Comparison of ENCODE assay signal across 21 cellular contexts in the genomic region with DNA sequence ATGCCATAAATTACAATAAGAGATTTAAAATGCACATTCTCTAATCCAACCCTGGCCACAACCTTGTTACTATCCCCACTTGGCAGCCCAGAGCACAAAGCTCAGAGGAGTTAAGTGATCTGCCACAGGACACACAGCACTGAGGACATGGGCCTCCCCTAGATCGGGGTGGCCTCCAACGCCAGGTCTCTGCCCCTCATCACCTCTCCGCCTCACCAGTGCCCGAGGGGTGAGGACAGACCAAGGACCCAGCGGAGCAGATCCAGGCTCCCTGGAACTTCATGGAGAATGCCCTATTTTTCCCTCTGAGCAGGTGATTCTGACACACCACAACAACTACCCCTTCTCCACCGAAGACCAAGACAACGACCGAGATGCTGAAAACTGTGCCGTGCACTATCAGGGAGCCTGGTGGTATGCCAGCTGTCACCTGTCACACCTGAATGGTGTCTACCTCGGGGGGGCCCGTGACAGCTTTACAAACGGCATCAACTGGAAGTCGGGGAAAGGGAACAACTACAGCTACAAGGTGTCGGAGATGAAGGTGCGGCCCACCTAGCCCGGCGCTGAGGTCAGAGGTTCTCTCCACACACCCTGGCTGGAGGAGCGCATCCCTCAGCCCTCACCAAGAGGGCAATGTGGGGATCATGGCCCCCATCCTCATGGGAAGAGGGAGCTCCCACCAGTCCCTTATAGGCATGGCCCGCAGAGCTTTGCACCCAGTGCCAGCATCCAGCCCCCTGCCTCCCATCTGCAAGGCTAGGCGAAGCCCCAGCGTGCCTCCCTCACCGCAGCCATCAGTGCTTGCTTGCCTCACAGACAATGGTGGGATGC. TPM values are rescaled to one million over a fixed set of nuclear protein-coding genes. Genes with fewer than 3 reads are reported as not detected.
"Had no signal": no experiment of that assay in that cellular context is flagged by ENCODE, and none has a peak within 500 bp of the region (broad histone marks: within the 10 kb centered on the region; RNA-seq: fewer than 3 reads in every experiment).

No MANE protein-coding gene starts in this region.

- H3K36me3 ChIP-seq: left ventricle myocardium inferior had no signal

- H3K4me1 Mint-ChIP-seq: stimulated activated effector memory CD8-positive, alpha-beta T cell treated with anti-CD3 and anti-CD28 coated beads, Interleukin-12 subunit alpha, Interleukin-12 subunit beta, amount 100 ng/mL, for 72 hours had no signal

- H3K9me3 Mint-ChIP-seq: effector memory CD8-positive, alpha-beta T cell; stimulated activated effector memory CD8-positive, alpha-beta T cell treated with anti-CD3 and anti-CD28 coated beads, Interleukin-12 subunit alpha, Interleukin-12 subunit beta, amount 100 ng/mL, for 72 hours had no signal

- H3K4me3 ChIP-seq: left ventricle myocardium inferior, psoas muscle had no signal

- H3K27ac Mint-ChIP-seq: activated naive CD4-positive, alpha-beta T cell treated with anti-CD3 and anti-CD28 coated beads, Interleukin-2, amount 50 U/mL, for 72 hours; effector memory CD8-positive, alpha-beta T cell; memory B cell; stimulated activated effector memory CD8-positive, alpha-beta T cell treated with anti-CD3 and anti-CD28 coated beads, Interleukin-12 subunit alpha, Interleukin-12 subunit beta, amount 100 ng/mL, for 72 hours had no signal

- H3K4me3 Mint-ChIP-seq: effector memory CD8-positive, alpha-beta T cell; memory B cell; stimulated activated effector memory CD8-positive, alpha-beta T cell treated with anti-CD3 and anti-CD28 coated beads, Interleukin-12 subunit alpha, Interleukin-12 subunit beta, amount 100 ng/mL, for 72 hours had no signal

- H3K4me1 ChIP-seq: psoas muscle had no signal

- H3K36me3 Mint-ChIP-seq: activated naive CD4-positive, alpha-beta T cell treated with anti-CD3 and anti-CD28 coated beads, Interleukin-2, amount 50 U/mL, for 72 hours; memory B cell; stimulated activated effector memory CD8-positive, alpha-beta T cell treated with anti-CD3 and anti-CD28 coated beads, Interleukin-12 subunit alpha, Interleukin-12 subunit beta, amount 100 ng/mL, for 72 hours had no signal

- H3K27ac ChIP-seq: left ventricle myocardium inferior, psoas muscle had no signal

- DNase-seq: activated CD4-positive, alpha-beta T cell treated with anti-CD3 and anti-CD28 coated beads, Interleukin-2, amount 50 U/mL, for 1 hour; activated CD4-positive, CD25-positive, alpha-beta regulatory T cell; activated gamma-delta T cell; cerebellar nuclear complex; effector memory CD8-positive, alpha-beta T cell; foreskin fibroblast; hypothalamus; left ventricle myocardium inferior; psoas muscle; right cardiac atrium; T-helper 1 cell; T-helper 9 cell had no signal

- ATAC-seq: activated naive CD4-positive, alpha-beta T cell treated with anti-CD3 and anti-CD28 coated beads, Interleukin-2, amount 50 U/mL, for 72 hours; effector memory CD8-positive, alpha-beta T cell; psoas muscle; right cardiac atrium; stimulated activated effector memory CD8-positive, alpha-beta T cell treated with anti-CD3 and anti-CD28 coated beads, Interleukin-12 subunit alpha, Interleukin-12 subunit beta, amount 100 ng/mL, for 72 hours had no signal

- H3K9me3 ChIP-seq: left ventricle myocardium inferior, psoas muscle had no signal

RNA-seq across cellular contexts. Expression of gene FCN2, which starts 12.5 kb away (rescaled TPM):
- total RNA-seq: activated naive CD4-positive, alpha-beta T cell treated with anti-CD3 and anti-CD28 coated beads, Interleukin-2, amount 50 U/mL, for 72 hours; bronchial epithelial cell; dermis microvascular lymphatic vessel endothelial cell; left ventricle myocardium inferior; mononuclear cell; osteoblast; psoas muscle; right cardiac atrium had no signal
- polyA plus RNA-seq: keratinocyte, neural cell had no signal

RNA-seq across cellular contexts. Expression of gene FCN1, which starts 49.6 kb away (rescaled TPM):
- total RNA-seq: activated naive CD4-positive, alpha-beta T cell treated with anti-CD3 and anti-CD28 coated beads, Interleukin-2, amount 50 U/mL, for 72 hours; bronchial epithelial cell; dermis microvascular lymphatic vessel endothelial cell; osteoblast had no signal
- polyA plus RNA-seq: keratinocyte, neural cell had no signal
